32 cellular contexts compared by ENCODE assay signal in genomic region chr12:62792526-62792925, GRCh38.
A peak's percentile ranks its signal among the peaks of the same experiment; 100 is the strongest.
DNase-seq lines count a peak whose midpoint lies in the region; ATAC-seq, FAIRE-seq and TF ChIP-seq lines count a peak whose summit lies in the region.
"Had no signal": no experiment of that assay in that cellular context is flagged by ENCODE, and none has a peak within 500 bp of the region (broad histone marks: within the 10 kb centered on the region; RNA-seq: fewer than 3 reads in every experiment).

No MANE protein-coding gene starts in this region.

- H3K9ac ChIP-seq in astrocyte (ENCODE audit: low read length): no peak overlapping the region

- TF ChIP-seq CTCF in left ventricle myocardium inferior (IDR thresholded peaks at IDR 0.05; ENCODE audit: borderline replicate concordance): no peak
- no peak for TF ChIP-seq CTCF in astrocyte (IDR thresholded peaks at IDR 0.05; ENCODE audit: insufficient read depth, low read depth, low read length)
- TF ChIP-seq CTCF in mesothelial cell of epicardium (IDR thresholded peaks at IDR 0.05; ENCODE audit: unreplicated experiment): no peak

- H3K27ac ChIP-seq in left ventricle myocardium inferior (replicated peaks): peak overlapping the region; percentile 17
- no peak overlapping the region for H3K27ac ChIP-seq in astrocyte (ENCODE audit: low read depth, low read length)
- H3K27ac ChIP-seq: skin epidermis, suprapubic skin had no signal

- H3K9me3 ChIP-seq in left ventricle myocardium inferior (replicated peaks) (no peaks in the 10 kb centered on the region), astrocyte (ENCODE audit: insufficient read depth, low read depth, low read length) (no peaks in the 10 kb centered on the region)
- H3K9me3 ChIP-seq: MG63, suprapubic skin had no signal

- intact Hi-C loops in left ventricle myocardium inferior (cut with micrococcal nuclease) (loop anchor here (5.0 to 10.0 kb wide), 2 partner anchors 190 to 358 kb away; no protein-coding TSS in a partner anchor), Right ventricle myocardium inferior (cut with DNase I) (loop anchor here (2.0 to 5.0 kb wide), 2 partner anchors 90 to 162 kb away; no protein-coding TSS in a partner anchor)

- H2AFZ ChIP-seq in astrocyte (ENCODE audit: low read depth, low read length): no peak overlapping the region

- peak overlapping the region; percentile 25 for H3K4me2 ChIP-seq in astrocyte (ENCODE audit: low read length)

- ATAC-seq in Right ventricle myocardium inferior: no peak
- ATAC-seq in HG02970 (IDR thresholded peaks at IDR 0.05; ENCODE audit: low FRiP score, unreplicated experiment): no peak
- ATAC-seq in HG02840 (IDR thresholded peaks at IDR 0.05; ENCODE audit: low FRiP score, unreplicated experiment): no peak
- ATAC-seq: activated naive CD8-positive, alpha-beta T cell treated with anti-CD3 and anti-CD28 coated beads, Interleukin-2, amount 50 U/mL, for 24 hours; naive thymus-derived CD4-positive, alpha-beta T cell; PC-3 had no signal

- H3K4me1 ChIP-seq in left ventricle myocardium inferior (peaks cover 53% of the 10 kb centered on the region), astrocyte (ENCODE audit: insufficient read depth, low read length) (peaks cover 15% of the 10 kb centered on the region)

- FAIRE-seq in astrocyte (lab: Jason Lieb, UNC): no peak
- FAIRE-seq: colon, GM12891, H54 had no signal

- H3K9me3 Mint-ChIP-seq in astrocyte (ENCODE audit: unreplicated experiment) (no peaks in the 10 kb centered on the region), mesothelial cell of epicardium (no peaks in the 10 kb centered on the region)
- H3K9me3 Mint-ChIP-seq: activated CD4-positive, alpha-beta memory T cell treated with anti-CD3 and anti-CD28 coated beads, Interleukin-2, amount 10 ng/mL, durations not matched to agents 7 days and 5 days; activated naive CD8-positive, alpha-beta T cell treated with anti-CD3 and anti-CD28 coated beads, Interleukin-2, amount 50 U/mL, for 24 hours; CD8-positive, alpha-beta memory T cell; immature natural killer cell; naive thymus-derived CD4-positive, alpha-beta T cell had no signal

- no peaks in the 10 kb centered on the region for H3K27me3 ChIP-seq in left ventricle myocardium inferior (ENCODE audit: low read depth)
- H3K27me3 ChIP-seq in astrocyte (ENCODE audit: insufficient read depth, low read length): no peaks in the 10 kb centered on the region
- H3K27me3 ChIP-seq: brain microvascular endothelial cell, MG63, suprapubic skin had no signal

- H3K27me3 Mint-ChIP-seq in astrocyte (ENCODE audit: low read depth, unreplicated experiment) (no peaks in the 10 kb centered on the region), mesothelial cell of epicardium (ENCODE audit: low read depth) (no peaks in the 10 kb centered on the region)

- DNase-seq in left ventricle myocardium inferior (no peak), Right ventricle myocardium inferior (ENCODE audit: missing footprints) (no peak), astrocyte (ENCODE audit: low read depth) (no peak), mesothelial cell of epicardium (ENCODE audit: low spot score in 2 of 2, unreplicated experiment in 2 of 2) (no peak), midbrain (lab: John Stamatoyannopoulos, UW) (no peak)
- no peak for DNase-seq in activated CD4-positive, alpha-beta T cell treated with anti-CD3 and anti-CD28 coated beads, Interleukin-2, amount 50 U/mL, for 4 hours
- DNase-seq: activated CD4-positive, alpha-beta memory T cell treated with anti-CD3 and anti-CD28 coated beads, Interleukin-2, amount 10 ng/mL, durations not matched to agents 7 days and 5 days; activated CD4-positive, alpha-beta T cell treated with anti-CD3 and anti-CD28 coated beads for 1 hour; activated CD8-positive, alpha-beta memory T cell treated with anti-CD3 and anti-CD28 coated beads, Interleukin-2, amount 50 U/mL, for 4 hours; activated naive CD4-positive, alpha-beta T cell; activated naive CD8-positive, alpha-beta T cell treated with anti-CD3 and anti-CD28 coated beads, Interleukin-2, amount 50 U/mL, for 24 hours; AML-193; brain microvascular endothelial cell; CD8-positive, alpha-beta memory T cell; effector memory CD4-positive, alpha-beta T cell; immature natural killer cell; KBM-7; MG63; naive thymus-derived CD4-positive, alpha-beta T cell; NCI-H2029 treated with DMSO at 0.1 percent for 48 hours; NCI-H524 treated with DMSO at 0.1 percent for 48 hours; occipital lobe; PC-3; SHP77; stimulated activated naive CD4-positive, alpha-beta T cell had no signal

- H3K27ac Mint-ChIP-seq in astrocyte (ENCODE audit: unreplicated experiment): no peak overlapping the region
- peak overlapping the region; percentile 66 for H3K27ac Mint-ChIP-seq in mesothelial cell of epicardium
- H3K27ac Mint-ChIP-seq: activated CD4-positive, alpha-beta memory T cell treated with anti-CD3 and anti-CD28 coated beads, Interleukin-2, amount 10 ng/mL, durations not matched to agents 7 days and 5 days; activated naive CD8-positive, alpha-beta T cell treated with anti-CD3 and anti-CD28 coated beads, Interleukin-2, amount 50 U/mL, for 24 hours; CD8-positive, alpha-beta memory T cell; immature natural killer cell had no signal

- H3K4me3 Mint-ChIP-seq in astrocyte (ENCODE audit: unreplicated experiment) (no peak overlapping the region), mesothelial cell of epicardium (no peak overlapping the region)
- H3K4me3 Mint-ChIP-seq: activated CD4-positive, alpha-beta memory T cell treated with anti-CD3 and anti-CD28 coated beads, Interleukin-2, amount 10 ng/mL, durations not matched to agents 7 days and 5 days; activated naive CD8-positive, alpha-beta T cell treated with anti-CD3 and anti-CD28 coated beads, Interleukin-2, amount 50 U/mL, for 24 hours; CD8-positive, alpha-beta memory T cell; immature natural killer cell; naive thymus-derived CD4-positive, alpha-beta T cell had no signal

- H3K4me3 ChIP-seq in left ventricle myocardium inferior (no peak overlapping the region), astrocyte (ENCODE audit: insufficient read depth, low read depth, low read length) (no peak overlapping the region)
- H3K4me3 ChIP-seq: MG63, skin epidermis, suprapubic skin had no signal

- peaks cover 1% of the 10 kb centered on the region for H3K36me3 Mint-ChIP-seq in astrocyte (ENCODE audit: low read depth, unreplicated experiment)
- no peaks in the 10 kb centered on the region for H3K36me3 Mint-ChIP-seq in mesothelial cell of epicardium
- H3K36me3 Mint-ChIP-seq: CD8-positive, alpha-beta memory T cell; immature natural killer cell; naive thymus-derived CD4-positive, alpha-beta T cell had no signal

- H3K36me3 ChIP-seq in left ventricle myocardium inferior (no peaks in the 10 kb centered on the region), astrocyte (ENCODE audit: insufficient read depth, low read length) (no peaks in the 10 kb centered on the region)
- H3K36me3 ChIP-seq: brain microvascular endothelial cell, MG63, suprapubic skin had no signal

- no peaks in the 10 kb centered on the region for H4K20me1 ChIP-seq in astrocyte (ENCODE audit: insufficient read depth, low read length)

- H3K4me1 Mint-ChIP-seq in astrocyte (ENCODE audit: low read depth, unreplicated experiment) (peaks cover 2% of the 10 kb centered on the region), mesothelial cell of epicardium (peaks cover 34% of the 10 kb centered on the region)
- H3K4me1 Mint-ChIP-seq: activated naive CD8-positive, alpha-beta T cell treated with anti-CD3 and anti-CD28 coated beads, Interleukin-2, amount 50 U/mL, for 24 hours; CD8-positive, alpha-beta memory T cell; immature natural killer cell had no signal

- H3K79me2 ChIP-seq in astrocyte (ENCODE audit: insufficient read depth, low read length): no peaks in the 10 kb centered on the region
